ENCODE assay signal across 21 cellular contexts in the genomic region with DNA sequence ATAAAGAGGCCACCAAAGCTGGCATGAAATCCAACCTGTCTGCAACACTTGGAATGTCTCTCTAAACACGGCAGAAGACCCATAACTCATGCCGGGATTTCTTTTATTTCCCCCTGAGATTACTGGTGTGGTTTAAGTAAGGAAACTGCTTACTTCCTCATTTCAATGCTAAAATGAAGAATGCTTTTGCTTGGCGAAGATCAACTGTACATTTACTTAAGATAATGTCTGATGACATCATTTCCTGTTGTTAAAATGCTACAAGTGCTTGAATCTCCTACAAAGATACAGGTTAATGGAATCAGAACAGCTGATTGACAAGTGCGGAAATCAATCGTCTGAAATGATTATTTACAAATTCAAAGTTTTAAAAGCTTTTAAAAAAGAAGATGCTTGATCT.
A peak's percentile ranks its signal among the peaks of the same experiment; 100 is the strongest.
DNase-seq lines count a peak whose midpoint lies in the region; ATAC-seq lines count a peak whose summit lies in the region.
"Had no signal": no experiment of that assay in that cellular context is flagged by ENCODE, and none has a peak within 500 bp of the region (broad histone marks: within the 10 kb centered on the region; RNA-seq: fewer than 3 reads in every experiment).

No MANE protein-coding gene starts in this region.

- H3K9me3 ChIP-seq in neuronal stem cell (replicated peaks in 1 of 2; ENCODE audit: control insufficient read depth in 2 of 2, insufficient read depth in 1 of 2, low read depth in 1 of 2, low read length in 2 of 2): peaks cover 0 to 2% of the 10 kb centered on the region in 2 donors
- H3K9me3 ChIP-seq: colonic mucosa, esophagus squamous epithelium had no signal

- H2BK120ac ChIP-seq in neuronal stem cell (ENCODE audit: low read depth, low read length): no peak overlapping the region

- H2AK5ac ChIP-seq in neuronal stem cell (ENCODE audit: low read depth, low read length): no peak overlapping the region

- H3K36me3 Mint-ChIP-seq in activated CD4-positive, alpha-beta T cell treated with anti-CD3 and anti-CD28 coated beads, Interleukin-2, amount 10 ng/mL, durations not matched to agents 24 days and 14 days (ENCODE audit: low read depth): no peaks in the 10 kb centered on the region
- H3K36me3 Mint-ChIP-seq: CD8-positive, alpha-beta T cell had no signal

- peaks cover 0 to 10% of the 10 kb centered on the region in 2 donors for H3K4me1 ChIP-seq in neuronal stem cell (ENCODE audit: control insufficient read depth in 2 of 2, insufficient read depth in 1 of 2, low read depth in 1 of 2, low read length in 2 of 2)
- H3K4me1 ChIP-seq: colonic mucosa, gastroesophageal sphincter had no signal

- peaks cover 4% of the 10 kb centered on the region for H3K9me3 Mint-ChIP-seq in activated CD4-positive, alpha-beta T cell treated with anti-CD3 and anti-CD28 coated beads, Interleukin-2, amount 10 ng/mL, durations not matched to agents 24 days and 14 days

- H3K27me3 Mint-ChIP-seq in activated CD4-positive, alpha-beta T cell treated with anti-CD3 and anti-CD28 coated beads, Interleukin-2, amount 10 ng/mL, durations not matched to agents 24 days and 14 days: no peaks in the 10 kb centered on the region
- H3K27me3 Mint-ChIP-seq: brain had no signal

- no peak overlapping the region for H3K27ac Mint-ChIP-seq in activated CD4-positive, alpha-beta T cell treated with anti-CD3 and anti-CD28 coated beads, Interleukin-2, amount 10 ng/mL, durations not matched to agents 24 days and 14 days
- H3K27ac Mint-ChIP-seq: brain; CD8-positive, alpha-beta T cell; progenitor cell of endocrine pancreas had no signal

- no peak overlapping the region for H2BK5ac ChIP-seq in neuronal stem cell (ENCODE audit: low read length)

- no peak overlapping the region for H3K4ac ChIP-seq in neuronal stem cell (ENCODE audit: low read length)

- DNase-seq in MV-4-11 (lab: John Stamatoyannopoulos, UW) (peak; percentile 90), SKM-1 treated with dmso at 0.1 percent for 144 hours (lab: John Stamatoyannopoulos, UW; ENCODE audit: unreplicated experiment) (peak; percentile 33), pons (ENCODE audit: low spot score) (peak; percentile 21), A172 (ENCODE audit: low spot score) (no peak), neuronal stem cell (ENCODE audit: low spot score) (no peak)
- no peak for DNase-seq in activated CD4-positive, alpha-beta T cell treated with anti-CD3 and anti-CD28 coated beads, Interleukin-2, amount 10 ng/mL, durations not matched to agents 24 days and 14 days
- DNase-seq: activated CD4-positive, alpha-beta T cell treated with anti-CD3 and anti-CD28 coated beads, Interleukin-2, amount 50 U/mL, for 48 hours; activated gamma-delta T cell treated with Interleukin-2 at 50 U/mL for 16 hours; activated T-cell treated with anti-CD3 and anti-CD28 coated beads for 4 hours; CD8-positive, alpha-beta T cell; colonic mucosa; esophagus squamous epithelium; GDM1; NCI-H1694 treated with DMSO at 0.1 percent for 48 hours; NCI-H526 treated with DMSO at 0.1 percent for 48 hours; PC-3; T-helper 2 cell had no signal

- no peak overlapping the region for H3K9ac ChIP-seq in neuronal stem cell (ENCODE audit: low read depth, low read length, poor library complexity)

- intact Hi-C loops in activated CD4-positive, alpha-beta T cell treated with anti-CD3 and anti-CD28 coated beads, Interleukin-2, amount 10 ng/mL, durations not matched to agents 24 days and 14 days (cut with micrococcal nuclease): no loop called here

- H3K27me3 ChIP-seq in neuronal stem cell (ENCODE audit: control insufficient read depth in 3 of 3, insufficient read depth in 3 of 3, low read depth in 1 of 3, low read length in 3 of 3): no peaks in the 10 kb centered on the region
- H3K27me3 ChIP-seq: colonic mucosa had no signal

- H4K91ac ChIP-seq in neuronal stem cell (ENCODE audit: low read depth, low read length, poor library complexity): no peak overlapping the region

- no peak overlapping the region for H2BK15ac ChIP-seq in neuronal stem cell (ENCODE audit: low read length)

- H2BK12ac ChIP-seq in neuronal stem cell (ENCODE audit: low read length): no peak overlapping the region

- no peak overlapping the region for H2AFZ ChIP-seq in neuronal stem cell (ENCODE audit: low read length)

- no peak overlapping the region for H3K27ac ChIP-seq in neuronal stem cell (replicated peaks; ENCODE audit: low read length)
- H3K27ac ChIP-seq: colonic mucosa, esophagus squamous epithelium, gastroesophageal sphincter had no signal

- no peak overlapping the region for H3K4me3 Mint-ChIP-seq in activated CD4-positive, alpha-beta T cell treated with anti-CD3 and anti-CD28 coated beads, Interleukin-2, amount 10 ng/mL, durations not matched to agents 24 days and 14 days
- H3K4me3 Mint-ChIP-seq: brain; CD8-positive, alpha-beta T cell had no signal

- no peak overlapping the region for H4K8ac ChIP-seq in neuronal stem cell (ENCODE audit: low read depth, low read length)

- no CpG with 5 or more reads among the region's 5 CpGs for WGBS in neuronal stem cell (ENCODE audit: extremely low coverage in 2 of 2, insufficient read length in 2 of 2, insufficient replicate concordance in 1 of 2), 2 donors

- H3K18ac ChIP-seq in neuronal stem cell (ENCODE audit: low read length): no peak overlapping the region

- peak; percentile 49 for ATAC-seq in GM18907 (IDR thresholded peaks at IDR 0.05; ENCODE audit: unreplicated experiment)
- ATAC-seq: CD8-positive, alpha-beta T cell; gastroesophageal sphincter; PC-3 had no signal

- H3K4me2 ChIP-seq in neuronal stem cell (ENCODE audit: insufficient read depth, low read length, poor library complexity, severe bottlenecking): no peak overlapping the region

- H3K14ac ChIP-seq in neuronal stem cell (ENCODE audit: low read length): no peak overlapping the region

- H3K4me3 ChIP-seq in neuronal stem cell (ENCODE audit: low read length in 2 of 2): no peak overlapping the region
- H3K4me3 ChIP-seq: colonic mucosa, esophagus squamous epithelium, gastroesophageal sphincter had no signal

- H3K36me3 ChIP-seq in neuronal stem cell (replicated peaks in 1 of 2; ENCODE audit: control insufficient read depth in 2 of 2, insufficient read depth in 2 of 2, low read length in 2 of 2): no peaks in the 10 kb centered on the region
- H3K36me3 ChIP-seq: colonic mucosa, esophagus squamous epithelium, gastroesophageal sphincter had no signal

- no peaks in the 10 kb centered on the region for H3K79me1 ChIP-seq in neuronal stem cell (ENCODE audit: low read depth, low read length)

- no peak overlapping the region for H3K23ac ChIP-seq in neuronal stem cell (ENCODE audit: low read depth, low read length, poor library complexity)

- no peaks in the 10 kb centered on the region for H3K4me1 Mint-ChIP-seq in activated CD4-positive, alpha-beta T cell treated with anti-CD3 and anti-CD28 coated beads, Interleukin-2, amount 10 ng/mL, durations not matched to agents 24 days and 14 days

Comparison
In these comparisons a context has a peak if more than half of its experiments do, and no peak if none do; other contexts are left out.
1. DNase-seq: peak in MV-4-11 (single experiment), SKM-1 treated with dmso at 0.1 percent for 144 hours (single experiment) and pons (single experiment); none in activated CD4-positive, alpha-beta T cell treated with anti-CD3 and anti-CD28 coated beads, Interleukin-2, amount 10 ng/mL, durations not matched to agents 24 days and 14 days (single experiment), A172 (single experiment) and neuronal stem cell (single experiment).